8 cellular contexts compared by ENCODE assay signal in the genomic region with DNA sequence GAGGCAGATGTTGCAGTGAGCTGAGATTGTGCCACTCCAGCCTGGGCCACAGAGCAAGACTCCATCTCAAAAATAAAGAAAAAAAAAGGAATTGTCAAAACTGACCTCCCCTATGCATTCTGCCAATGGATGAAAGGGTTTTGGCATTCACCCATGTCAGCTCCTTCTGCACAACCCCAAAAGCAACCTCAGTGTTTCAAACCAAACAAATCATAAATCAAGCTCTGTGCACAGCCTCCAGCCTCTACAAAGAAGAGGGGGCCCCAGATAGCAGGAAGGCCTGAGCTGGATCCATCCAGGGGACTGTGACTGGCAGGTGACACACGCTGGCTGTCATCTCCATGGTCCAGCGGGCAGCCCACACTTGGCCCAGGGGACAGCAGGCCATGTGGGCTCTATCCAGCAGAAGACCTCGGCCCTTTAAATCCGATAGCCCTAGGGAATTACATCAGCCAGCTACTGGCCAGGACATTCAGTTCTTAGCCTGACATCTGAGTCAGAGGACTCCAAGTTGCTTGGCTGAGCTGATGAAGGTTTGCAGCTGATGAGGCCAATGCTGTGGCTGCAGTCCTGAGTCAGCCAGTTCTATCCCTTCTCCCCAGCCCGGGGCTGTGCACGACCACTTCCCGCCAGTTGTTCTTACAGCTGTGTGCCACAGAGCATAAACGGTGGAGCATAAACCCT. TPM values are rescaled to one million over a fixed set of nuclear protein-coding genes. Genes with fewer than 3 reads are reported as not detected.
A peak's percentile ranks its signal among the peaks of the same experiment; 100 is the strongest.
DNase-seq lines count a peak whose midpoint lies in the region; ATAC-seq and TF ChIP-seq lines count a peak whose summit lies in the region.

No MANE protein-coding gene starts in this region.

- H3K9me3 ChIP-seq in body of pancreas (no peaks in the 10 kb centered on the region), stomach (no peaks in the 10 kb centered on the region)

- TF ChIP-seq CTCF in body of pancreas (IDR thresholded peaks at IDR 0.05): no peak
- no peak for TF ChIP-seq CTCF in kidney epithelial cell (IDR thresholded peaks at IDR 0.05; ENCODE audit: insufficient read depth, low read length, poor library complexity, severe bottlenecking)
- no peak for TF ChIP-seq CTCF in stomach (IDR thresholded peaks at IDR 0.05)

- DNase-seq in HCEC 1CT: peak; percentile 96
- peak; percentile 36 to 85 (median 64) for DNase-seq in body of pancreas
- peak; percentile 95 for DNase-seq in kidney epithelial cell (ENCODE audit: low read depth)
- no peak for DNase-seq in stomach
- DNase-seq in activated effector memory CD4-positive, alpha-beta T cell treated with anti-CD3 and anti-CD28 coated beads, Interleukin-2, amount 50 U/mL, for 16 hours: no peak
- no peak for DNase-seq in NCI-H128 (lab: John Stamatoyannopoulos, UW; ENCODE audit: unreplicated experiment)

- intact Hi-C loops in body of pancreas (cut with DNase I): no loop called here
- intact Hi-C loops in stomach (cut with DNase I; ENCODE audit: low total_unique reads): no loop called here

- no peaks in the 10 kb centered on the region for H3K36me3 ChIP-seq in body of pancreas (replicated peaks in 1 of 2; ENCODE audit: insufficient read depth in 1 of 2, low read depth in 2 of 2)
- no peaks in the 10 kb centered on the region for H3K36me3 ChIP-seq in kidney epithelial cell (ENCODE audit: control insufficient read depth, insufficient read depth, low read length)
- H3K36me3 ChIP-seq in stomach: no peaks in the 10 kb centered on the region

- peak; percentile 99 for TF ChIP-seq EP300 in stomach (IDR thresholded peaks at IDR 0.05)

- H3K4me1 ChIP-seq in body of pancreas (peaks cover under 1% of the 10 kb centered on the region), stomach (peaks cover 1 to 34% (median 11%) of the 10 kb centered on the region in 4 donors)

- H3K27me3 ChIP-seq in body of pancreas: no peaks in the 10 kb centered on the region
- H3K27me3 ChIP-seq in kidney epithelial cell (ENCODE audit: control insufficient read depth, insufficient read depth, low read length): no peaks in the 10 kb centered on the region
- H3K27me3 ChIP-seq in stomach: no peaks in the 10 kb centered on the region

- 64 to 83% methylated on average over 4 to 8 of the region's 8 CpGs for WGBS in body of pancreas, 2 donors
- 53 to 73% (median 69%) methylated on average over 7 to 8 of the region's 8 CpGs for WGBS in stomach, 5 donors

- H3K27ac ChIP-seq in body of pancreas (peak overlapping the region in 3 of 4 donors; percentile 27 to 72 (median 30)), stomach (peak overlapping the region; percentile 57 to 80 (median 76))

- TF ChIP-seq POLR2A in body of pancreas (IDR thresholded peaks at IDR 0.05) (no peak), stomach (IDR thresholded peaks at IDR 0.05) (no peak)

- H3K4me3 ChIP-seq in body of pancreas (no peak overlapping the region), kidney epithelial cell (ENCODE audit: low read depth, low read length) (no peak overlapping the region), stomach (no peak overlapping the region)

- peak; percentile 89 for ATAC-seq in body of pancreas
- no peak for ATAC-seq in GM19395 (IDR thresholded peaks at IDR 0.05; ENCODE audit: unreplicated experiment)
- no peak for ATAC-seq in GM18502 (IDR thresholded peaks at IDR 0.05; ENCODE audit: poor library complexity, unreplicated experiment)

RNA-seq across cellular contexts. Expression of gene FIGNL1, which starts 52.0 kb away (rescaled TPM):
- 1 to 10 TPM; 2.0 to 7.0 TPM for total RNA-seq in body of pancreas
- 17.0 and 27.5 TPM in 2 replicates for total RNA-seq in kidney epithelial cell
- 10 to 100 TPM in 2 of 5 donors, 1 to 10 TPM in 2, under 1 TPM in 1; 0.29 to 32.1 (median 6.4) TPM for total RNA-seq in stomach
- polyA plus RNA-seq in stomach: 1 to 10 TPM; 2.1 to 5.2 (median 3.2) TPM

Comparison
In these comparisons a context has a peak if more than half of its experiments do, and no peak if none do; other contexts are left out.
1. DNase-seq: peak in HCEC 1CT (single experiment), body of pancreas (4 of 4) and kidney epithelial cell (single experiment); none in stomach (single experiment), activated effector memory CD4-positive, alpha-beta T cell treated with anti-CD3 and anti-CD28 coated beads, Interleukin-2, amount 50 U/mL, for 16 hours (single experiment) and NCI-H128 (single experiment).